In the genomic region with DNA sequence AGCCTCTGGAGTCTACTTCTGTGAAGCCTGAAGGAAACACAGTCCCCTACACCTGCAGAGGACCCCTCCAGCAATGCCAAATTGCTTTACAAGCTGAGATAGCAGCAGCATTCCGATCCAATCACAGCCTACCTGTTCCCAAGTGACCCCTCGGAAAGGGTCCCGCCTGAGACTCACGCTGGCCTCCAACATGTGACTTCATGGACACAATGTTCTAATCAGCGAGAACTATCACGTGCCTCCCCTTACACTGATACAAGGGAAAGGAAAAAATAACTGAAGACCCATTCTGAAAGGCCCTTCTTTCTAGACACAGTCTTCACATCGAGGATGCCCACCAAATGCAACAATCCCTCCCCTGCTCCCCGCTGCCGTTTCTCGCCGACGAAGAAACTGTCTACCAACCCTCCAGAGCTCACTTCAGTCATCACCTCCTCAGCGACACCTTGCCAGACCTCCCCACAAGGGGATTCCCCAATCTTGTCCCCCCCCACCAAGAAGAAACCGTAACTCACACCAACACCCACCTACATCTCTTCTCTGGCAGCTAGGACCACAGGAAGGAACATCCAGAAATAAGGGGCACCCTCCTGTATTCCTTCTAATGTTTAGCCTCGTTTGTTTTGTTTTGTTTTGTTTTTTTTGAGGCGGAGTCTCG, we compare ENCODE assay signal across 1 cellular context.
TF ChIP-seq lines count a peak whose summit lies in the region.

No MANE protein-coding gene starts in this region.

TF ChIP-seq in endothelial cell of umbilical vein, 7 proteins besides CTCF, POLR2A, EP300 and RAD21:
- no peak for TF ChIP-seq GATA2 (IDR thresholded peaks at IDR 0.05; ENCODE audit: insufficient read depth, insufficient read length, low read depth, low read length)
- TF ChIP-seq MYC (IDR thresholded peaks at IDR 0.05; ENCODE audit: low read depth, low read length) = no peak
- TF ChIP-seq, protein P1, sequence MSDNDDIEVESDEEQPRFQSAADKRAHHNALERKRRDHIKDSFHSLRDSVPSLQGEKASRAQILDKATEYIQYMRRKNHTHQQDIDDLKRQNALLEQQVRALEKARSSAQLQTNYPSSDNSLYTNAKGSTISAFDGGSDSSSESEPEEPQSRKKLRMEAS (IDR thresholded peaks at IDR 0.05; ENCODE audit: insufficient read depth, insufficient read length) = no peak
- TF ChIP-seq POLR2AphosphoS5 (IDR thresholded peaks at IDR 0.05; ENCODE audit: insufficient read depth, low read depth, low read length) = no peak
- TF ChIP-seq EZH2 (IDR thresholded peaks at IDR 0.05; ENCODE audit: borderline replicate concordance, low read depth, low read length, severe bottlenecking) = no peak
- TF ChIP-seq FOS (IDR thresholded peaks at IDR 0.05; ENCODE audit: borderline replicate concordance, insufficient read depth, low read length) = no peak
- no peak for TF ChIP-seq JUN (IDR thresholded peaks at IDR 0.05; ENCODE audit: borderline replicate concordance, insufficient read depth, insufficient read length, low read depth)
